Comparison of ENCODE assay signal across 1 cellular context in genomic region chr1:84365225-84366221, GRCh38.
TF ChIP-seq lines count a peak whose summit lies in the region.

No MANE protein-coding gene starts in this region.

TF ChIP-seq in K562, 482 proteins besides CTCF, POLR2A, EP300 and RAD21 (continued from another document):
- no peak for TF ChIP-seq ZBTB40 (IDR thresholded peaks at IDR 0.05)
- TF ChIP-seq ZBTB40 (CRISPR knock-in tag; IDR thresholded peaks at IDR 0.05), result no peak
- peak; percentile 78 for TF ChIP-seq SMARCA4 (IDR thresholded peaks at IDR 0.05)
- TF ChIP-seq FOXJ3 (CRISPR knock-in tag; IDR thresholded peaks at IDR 0.05), result no peak
- no peak for TF ChIP-seq ZNF780A (CRISPR knock-in tag; IDR thresholded peaks at IDR 0.05)
- TF ChIP-seq NR2C2 (CRISPR knock-in tag; IDR thresholded peaks at IDR 0.05), result no peak
- TF ChIP-seq NR2C2 (tag; IDR thresholded peaks at IDR 0.05), result peak; percentile 75
- peak; percentile 6; the same call in 1 of the 2 replicates for TF ChIP-seq MBD2 (IDR thresholded peaks at IDR 0.05; ENCODE audit: borderline replicate concordance, low read depth)
- 0 out of 2 replicates have a peak, but pooled peaks have one; percentile 12 for TF ChIP-seq VEZF1 (CRISPR knock-in tag; IDR thresholded peaks at IDR 0.05)
